15 cellular contexts compared by ENCODE assay signal in genomic region chrX:11386812-11387211, GRCh38.
DNase-seq lines count a peak whose midpoint lies in the region; ATAC-seq, FAIRE-seq and TF ChIP-seq lines count a peak whose summit lies in the region.
"Had no signal": no experiment of that assay in that cellular context is flagged by ENCODE, and none has a peak within 500 bp of the region (broad histone marks: within the 10 kb centered on the region; RNA-seq: fewer than 3 reads in every experiment).

No MANE protein-coding gene starts in this region.

- H3K27me3 ChIP-seq in astrocyte (ENCODE audit: insufficient read depth, low read length) (no peaks in the 10 kb centered on the region), tibial nerve (no peaks in the 10 kb centered on the region), lower lobe of right lung (ENCODE audit: low read depth) (no peaks in the 10 kb centered on the region)

- H3K4me3 ChIP-seq in astrocyte (ENCODE audit: insufficient read depth, low read depth, low read length): no peak overlapping the region
- no peak overlapping the region for H3K4me3 ChIP-seq in tibial nerve
- no peak overlapping the region for H3K4me3 ChIP-seq in lower lobe of right lung
- H3K4me3 ChIP-seq: BLaER1 treated with 17β-estradiol and CSF1 and Interleukin-3, amounts not matched to agents 10 nM and 100 nM had no signal

- DNase-seq in GM18507 (ENCODE audit: extremely low spot score, insufficient read length, low read depth) (no peak), astrocyte (ENCODE audit: low read depth) (no peak), tibial nerve (ENCODE audit: low spot score in 2 of 2) (no peak), lower lobe of right lung (no peak)
- DNase-seq: DMS153, NCI-H146, NCI-H2081 treated with DMSO at 0.1 percent for 48 hours, NCI-H2227 treated with DMSO at 0.1 percent for 48 hours, NCI-H526 treated with DMSO at 0.1 percent for 48 hours, Right ventricle myocardium superior had no signal

- H4K20me1 ChIP-seq in astrocyte (ENCODE audit: insufficient read depth, low read length): no peaks in the 10 kb centered on the region
- H4K20me1 ChIP-seq: BLaER1 treated with 17β-estradiol and CSF1 and Interleukin-3, amounts not matched to agents 10 nM and 100 nM had no signal

- no peak overlapping the region for H2AFZ ChIP-seq in astrocyte (ENCODE audit: low read depth, low read length)

- no peaks in the 10 kb centered on the region for H3K36me3 Mint-ChIP-seq in astrocyte (ENCODE audit: low read depth, unreplicated experiment)
- no peaks in the 10 kb centered on the region for H3K36me3 Mint-ChIP-seq in nephron (ENCODE audit: low read depth)

- H3K9me3 Mint-ChIP-seq in astrocyte (ENCODE audit: unreplicated experiment) (no peaks in the 10 kb centered on the region), nephron (peaks cover 11% of the 10 kb centered on the region)

- H3K4me1 ChIP-seq in astrocyte (ENCODE audit: insufficient read depth, low read length) (peaks cover 5% of the 10 kb centered on the region), tibial nerve (peaks cover 0 to 5% (median 0%) of the 10 kb centered on the region in 4 donors), lower lobe of right lung (no peaks in the 10 kb centered on the region)

- no peak for TF ChIP-seq EP300 in tibial nerve (IDR thresholded peaks at IDR 0.05)

- H3K4me1 Mint-ChIP-seq in astrocyte (ENCODE audit: low read depth, unreplicated experiment): peaks cover 4% of the 10 kb centered on the region
- H3K4me1 Mint-ChIP-seq in nephron: peaks cover 26% of the 10 kb centered on the region

- H3K27me3 Mint-ChIP-seq in astrocyte (ENCODE audit: low read depth, unreplicated experiment) (no peaks in the 10 kb centered on the region), nephron (ENCODE audit: low read depth) (no peaks in the 10 kb centered on the region)

- WGBS in tibial nerve, 2 donors: 42 to 53% methylated on average over 3 of the region's 3 CpGs

- no peak overlapping the region for H3K4me3 Mint-ChIP-seq in astrocyte (ENCODE audit: unreplicated experiment)
- no peak overlapping the region for H3K4me3 Mint-ChIP-seq in nephron

- H3K4me2 ChIP-seq in astrocyte (ENCODE audit: low read length): no peak overlapping the region

- no peak overlapping the region for H3K9ac ChIP-seq in astrocyte (ENCODE audit: low read length)
- H3K9ac ChIP-seq: BLaER1 treated with 17β-estradiol and CSF1 and Interleukin-3, amounts not matched to agents 10 nM and 100 nM had no signal

- TF ChIP-seq CTCF in astrocyte (IDR thresholded peaks at IDR 0.05; ENCODE audit: insufficient read depth, low read depth, low read length) (no peak), nephron (IDR thresholded peaks at IDR 0.05; ENCODE audit: unreplicated experiment in 3 of 3) (no peak), tibial nerve (IDR thresholded peaks at IDR 0.05) (no peak), lower lobe of right lung (IDR thresholded peaks at IDR 0.05) (no peak)

- H3K27ac ChIP-seq in astrocyte (ENCODE audit: low read depth, low read length): no peak overlapping the region
- peak overlapping the region in 3 of 4 donors; percentile 5 to 71 (median 38) for H3K27ac ChIP-seq in tibial nerve
- H3K27ac ChIP-seq in lower lobe of right lung: no peak overlapping the region
- H3K27ac ChIP-seq: BLaER1 treated with 17β-estradiol and CSF1 and Interleukin-3, amounts not matched to agents 10 nM and 100 nM had no signal

- H3K27ac Mint-ChIP-seq in astrocyte (ENCODE audit: unreplicated experiment): no peak overlapping the region
- H3K27ac Mint-ChIP-seq in nephron: peak overlapping the region; percentile 56 to 70 (median 64)

- no peak for TF ChIP-seq POLR2A in tibial nerve (IDR thresholded peaks at IDR 0.05)

- FAIRE-seq in GM18507 (lab: Jason Lieb, UNC) (peak; percentile 48), astrocyte (lab: Jason Lieb, UNC) (peak; percentile 39)

- ATAC-seq in HG03025 (IDR thresholded peaks at IDR 0.05; ENCODE audit: low FRiP score, unreplicated experiment) (no peak), lower lobe of right lung (no peak), HG03457 (IDR thresholded peaks at IDR 0.05; ENCODE audit: unreplicated experiment) (no peak)
- ATAC-seq: Panc1 had no signal

- H3K36me3 ChIP-seq in astrocyte (ENCODE audit: insufficient read depth, low read length) (no peaks in the 10 kb centered on the region), tibial nerve (no peaks in the 10 kb centered on the region), lower lobe of right lung (no peaks in the 10 kb centered on the region)
- H3K36me3 ChIP-seq: BLaER1 treated with 17β-estradiol and CSF1 and Interleukin-3, amounts not matched to agents 10 nM and 100 nM had no signal

- no peaks in the 10 kb centered on the region for H3K9me3 ChIP-seq in astrocyte (ENCODE audit: insufficient read depth, low read depth, low read length)
- no peaks in the 10 kb centered on the region for H3K9me3 ChIP-seq in tibial nerve
- H3K9me3 ChIP-seq in lower lobe of right lung: no peaks in the 10 kb centered on the region

- H3K79me2 ChIP-seq in astrocyte (ENCODE audit: insufficient read depth, low read length): no peaks in the 10 kb centered on the region

- intact Hi-C loops in lower lobe of right lung (cut with DNase I): no loop called here

Comparison
In these comparisons a context has a peak if more than half of its experiments do, and no peak if none do; other contexts are left out.
1. H3K27ac ChIP-seq: peak in tibial nerve (3 of 4); none in astrocyte (single experiment) and lower lobe of right lung (single experiment).